13 cellular contexts compared by ENCODE assay signal in the genomic region with DNA sequence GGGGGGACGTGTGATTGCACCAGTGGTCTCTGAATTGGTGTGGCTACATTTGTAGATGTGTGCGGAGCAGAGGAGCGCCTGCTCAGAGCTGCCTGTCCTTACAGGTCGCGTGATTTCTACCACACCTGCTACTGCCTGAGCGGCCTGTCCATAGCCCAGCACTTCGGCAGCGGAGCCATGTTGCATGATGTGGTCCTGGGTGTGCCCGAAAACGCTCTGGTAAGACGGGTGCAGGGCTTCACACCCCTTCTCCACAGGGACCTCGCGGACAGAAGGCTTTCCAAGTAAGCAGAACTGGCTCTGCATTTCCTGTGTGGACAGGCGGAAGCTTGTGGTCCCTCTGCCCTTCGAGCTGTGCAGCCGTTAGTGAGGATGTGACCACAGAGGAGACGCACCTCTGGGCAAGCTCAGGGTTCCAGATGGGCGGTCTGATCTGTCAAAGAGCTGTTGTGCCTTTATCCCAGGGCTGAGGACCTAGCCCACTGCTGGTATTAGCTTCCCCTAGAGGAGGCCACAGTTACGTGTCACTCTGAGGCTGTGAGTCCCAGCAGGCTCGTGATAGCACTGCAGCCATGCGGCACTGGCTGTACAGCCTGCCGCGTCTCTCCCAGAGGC. TPM values are rescaled to one million over a fixed set of nuclear protein-coding genes. Genes with fewer than 3 reads are reported as not detected.
DNase-seq lines count a peak whose midpoint lies in the region; ATAC-seq and TF ChIP-seq lines count a peak whose summit lies in the region.
"Had no signal": no experiment of that assay in that cellular context is flagged by ENCODE, and none has a peak within 500 bp of the region (broad histone marks: within the 10 kb centered on the region; RNA-seq: fewer than 3 reads in every experiment).

No MANE protein-coding gene starts in this region.

- H3K27ac Mint-ChIP-seq in CD4-positive, alpha-beta memory T cell: peak overlapping the region in 4 of 7 donors; percentile 19 to 80 (median 68)
- H3K27ac Mint-ChIP-seq in neural crest cell (ENCODE audit: unreplicated experiment): peak overlapping the region; percentile 59
- H3K27ac Mint-ChIP-seq: activated T-helper 2 cell treated with anti-CD3 and anti-CD28 coated beads, Interferon-gamma antibody, Interleukin-2, Interleukin-4, amounts not matched to agents 10 μg/mL and 5 μg/mL and 100 μg/mL, durations not matched to agents 14 hours and 24 hours and 36 hours had no signal

- no peak overlapping the region for H3K27ac ChIP-seq in CD4-positive, alpha-beta memory T cell (ENCODE audit: low read depth, low read length)
- no peak overlapping the region for H3K27ac ChIP-seq in testis
- H3K27ac ChIP-seq: tibial nerve had no signal

- H3K9me3 ChIP-seq in CD4-positive, alpha-beta memory T cell (ENCODE audit: control insufficient read depth in 1 of 2, low read length in 2 of 2): no peaks in the 10 kb centered on the region
- no peaks in the 10 kb centered on the region for H3K9me3 ChIP-seq in testis
- H3K9me3 ChIP-seq: tibial nerve had no signal

- peaks cover 0 to 19% (median 3%) of the 10 kb centered on the region in 4 donors for H3K4me1 Mint-ChIP-seq in CD4-positive, alpha-beta memory T cell
- no peaks in the 10 kb centered on the region for H3K4me1 Mint-ChIP-seq in neural crest cell

- H3K36me3 ChIP-seq in CD4-positive, alpha-beta memory T cell (ENCODE audit: insufficient read depth, low read length): no peaks in the 10 kb centered on the region
- H3K36me3 ChIP-seq in testis (ENCODE audit: low read depth, missing control alignments): no peaks in the 10 kb centered on the region

- WGBS in testis, 2 donors: 79 to 81% methylated on average over 9 to 23 of the region's 23 CpGs

- no peak overlapping the region for H3K4me3 ChIP-seq in CD4-positive, alpha-beta memory T cell (ENCODE audit: low read length in 2 of 2)
- H3K4me3 ChIP-seq in testis: no peak overlapping the region
- H3K4me3 ChIP-seq: tibial nerve had no signal

- TF ChIP-seq CTCF in neural crest cell (conservative IDR thresholded peaks at IDR 0.05) (no peak), testis (IDR thresholded peaks at IDR 0.05) (no peak)

- H3K27me3 ChIP-seq in CD4-positive, alpha-beta memory T cell (ENCODE audit: insufficient read depth, low read length): no peaks in the 10 kb centered on the region
- no peaks in the 10 kb centered on the region for H3K27me3 ChIP-seq in testis
- H3K27me3 ChIP-seq: tibial nerve had no signal

- no peaks in the 10 kb centered on the region for H3K9me3 Mint-ChIP-seq in CD4-positive, alpha-beta memory T cell
- no peaks in the 10 kb centered on the region for H3K9me3 Mint-ChIP-seq in neural crest cell
- H3K9me3 Mint-ChIP-seq: activated T-helper 2 cell treated with anti-CD3 and anti-CD28 coated beads, Interferon-gamma antibody, Interleukin-2, Interleukin-4, amounts not matched to agents 10 μg/mL and 5 μg/mL and 100 μg/mL, durations not matched to agents 14 hours and 24 hours and 36 hours had no signal

- H3K36me3 Mint-ChIP-seq in CD4-positive, alpha-beta memory T cell: peaks cover 30 to 32% of the 10 kb centered on the region in 2 donors
- H3K36me3 Mint-ChIP-seq in neural crest cell (ENCODE audit: low read depth): peaks cover 5% of the 10 kb centered on the region

- DNase-seq in CD4-positive, alpha-beta memory T cell: no peak
- DNase-seq in NOMO-1 (lab: John Stamatoyannopoulos, UW; ENCODE audit: unreplicated experiment in 2 of 2): peak; percentile 71 to 73
- DNase-seq in Right ventricle myocardium superior: no peak
- DNase-seq in neural crest cell (ENCODE audit: low read depth, low spot score): no peak
- no peak for DNase-seq in testis
- DNase-seq in COLO829 (ENCODE audit: low spot score): no peak
- DNase-seq in iPS-NIHi11 (ENCODE audit: low spot score): no peak
- DNase-seq: activated CD4-positive, alpha-beta T cell treated with anti-CD3 and anti-CD28 coated beads, Interleukin-2, amount 50 U/mL, for 1 hour; DND-41; NCI-H1092 had no signal

- CTCF ChIA-PET in CD4-positive, alpha-beta memory T cell (lab: Charles Lee; ENCODE audit: partially characterized antibody): no interaction called here

- ATAC-seq in Right ventricle myocardium superior (ENCODE audit: poor library complexity) (peak; percentile 51), HG03565 (IDR thresholded peaks at IDR 0.05; ENCODE audit: unreplicated experiment) (no peak)

- no peak overlapping the region for H3K4me3 Mint-ChIP-seq in CD4-positive, alpha-beta memory T cell
- no peak overlapping the region for H3K4me3 Mint-ChIP-seq in neural crest cell

- H3K27me3 Mint-ChIP-seq in CD4-positive, alpha-beta memory T cell: no peaks in the 10 kb centered on the region
- H3K27me3 Mint-ChIP-seq in neural crest cell (ENCODE audit: low read depth): no peaks in the 10 kb centered on the region

- intact Hi-C loops in CD4-positive, alpha-beta memory T cell (cut with micrococcal nuclease): no loop called here
- intact Hi-C loops in Right ventricle myocardium superior (cut with DNase I): no loop called here
- intact Hi-C loops in testis (cut with DNase I; ENCODE audit: low total_unique reads): no loop called here

- TF ChIP-seq POLR2A in testis (IDR thresholded peaks at IDR 0.05): no peak

- H3K4me1 ChIP-seq in CD4-positive, alpha-beta memory T cell (ENCODE audit: insufficient read depth, low read length): no peaks in the 10 kb centered on the region
- no peaks in the 10 kb centered on the region for H3K4me1 ChIP-seq in testis
- H3K4me1 ChIP-seq: tibial nerve had no signal

- POLR2A ChIA-PET in CD4-positive, alpha-beta memory T cell (lab: Charles Lee; ENCODE audit: partially characterized antibody): no interaction called here

RNA-seq across cellular contexts. Expression of a gene that starts 47.7 kb away (rescaled TPM):
- total RNA-seq in CD4-positive, alpha-beta memory T cell: 100 to 1,000 TPM; 188 to 212 TPM
- 100 to 1,000 TPM; 162 to 174 TPM for polyA plus RNA-seq in CD4-positive, alpha-beta memory T cell
- total RNA-seq in Right ventricle myocardium superior (85.2 TPM), neural crest cell (64.2 and 69.3 TPM in 2 replicates), testis (10 to 100 TPM; 53.1 to 56.4 TPM)
- polyA plus RNA-seq in testis (ENCODE audit: insufficient read depth, low read depth, low replicate concordance): 56.7 TPM

Comparison
In these comparisons a context has a peak if more than half of its experiments do, and no peak if none do; other contexts are left out.
1. DNase-seq: peak in NOMO-1 (2 of 2); none in CD4-positive, alpha-beta memory T cell (0 of 5), Right ventricle myocardium superior (single experiment), neural crest cell (single experiment), testis (single experiment), COLO829 (single experiment) and iPS-NIHi11 (single experiment).